ENCODE assay signal across 1 cellular context in the genomic region with DNA sequence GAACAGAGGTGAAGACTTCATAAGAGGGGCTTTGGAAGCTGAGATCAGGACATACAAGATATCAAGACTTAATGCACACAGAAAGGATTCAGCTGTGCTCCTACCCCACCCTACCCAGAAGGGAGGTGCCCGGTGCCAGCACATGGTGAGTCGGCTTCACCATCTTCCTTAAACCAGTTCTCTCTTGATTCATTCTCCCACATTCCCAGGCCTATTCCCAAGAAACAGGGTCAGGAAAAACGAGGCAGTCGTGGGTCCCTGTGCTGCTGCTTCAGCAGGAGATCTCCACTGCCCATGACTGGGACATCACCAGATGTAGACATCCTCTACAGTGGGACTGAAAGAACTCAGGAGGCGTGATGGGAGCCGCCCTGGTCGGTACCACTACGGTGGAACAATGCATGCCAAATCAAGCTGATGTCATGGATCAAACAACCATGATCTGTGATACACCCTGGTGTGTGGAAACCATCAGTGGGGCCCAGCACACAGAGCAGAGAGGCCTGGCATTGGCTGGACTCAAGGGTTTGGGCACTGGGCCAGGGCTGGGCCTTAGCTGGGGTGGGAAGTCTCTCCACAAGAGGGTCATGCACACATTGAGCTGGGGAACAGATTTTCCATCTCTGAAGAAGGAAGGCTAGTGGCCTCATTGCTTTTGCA.
TF ChIP-seq lines count a peak whose summit lies in the region.

No MANE protein-coding gene starts in this region.

TF ChIP-seq in endothelial cell of umbilical vein, 7 proteins besides CTCF, POLR2A, EP300 and RAD21:
- TF ChIP-seq POLR2AphosphoS5 (IDR thresholded peaks at IDR 0.05; ENCODE audit: insufficient read depth, low read depth, low read length) = no peak
- no peak for TF ChIP-seq MYC (IDR thresholded peaks at IDR 0.05; ENCODE audit: low read depth, low read length)
- no peak for TF ChIP-seq FOS (IDR thresholded peaks at IDR 0.05; ENCODE audit: borderline replicate concordance, insufficient read depth, low read length)
- TF ChIP-seq, protein P1, sequence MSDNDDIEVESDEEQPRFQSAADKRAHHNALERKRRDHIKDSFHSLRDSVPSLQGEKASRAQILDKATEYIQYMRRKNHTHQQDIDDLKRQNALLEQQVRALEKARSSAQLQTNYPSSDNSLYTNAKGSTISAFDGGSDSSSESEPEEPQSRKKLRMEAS (IDR thresholded peaks at IDR 0.05; ENCODE audit: insufficient read depth, insufficient read length) = no peak
- TF ChIP-seq JUN (IDR thresholded peaks at IDR 0.05; ENCODE audit: borderline replicate concordance, insufficient read depth, insufficient read length, low read depth) = no peak
- no peak for TF ChIP-seq EZH2 (IDR thresholded peaks at IDR 0.05; ENCODE audit: borderline replicate concordance, low read depth, low read length, severe bottlenecking)
- TF ChIP-seq GATA2 (IDR thresholded peaks at IDR 0.05; ENCODE audit: insufficient read depth, insufficient read length, low read depth, low read length) = no peak
